ENCODE assay signal across 8 cellular contexts in the genomic region with DNA sequence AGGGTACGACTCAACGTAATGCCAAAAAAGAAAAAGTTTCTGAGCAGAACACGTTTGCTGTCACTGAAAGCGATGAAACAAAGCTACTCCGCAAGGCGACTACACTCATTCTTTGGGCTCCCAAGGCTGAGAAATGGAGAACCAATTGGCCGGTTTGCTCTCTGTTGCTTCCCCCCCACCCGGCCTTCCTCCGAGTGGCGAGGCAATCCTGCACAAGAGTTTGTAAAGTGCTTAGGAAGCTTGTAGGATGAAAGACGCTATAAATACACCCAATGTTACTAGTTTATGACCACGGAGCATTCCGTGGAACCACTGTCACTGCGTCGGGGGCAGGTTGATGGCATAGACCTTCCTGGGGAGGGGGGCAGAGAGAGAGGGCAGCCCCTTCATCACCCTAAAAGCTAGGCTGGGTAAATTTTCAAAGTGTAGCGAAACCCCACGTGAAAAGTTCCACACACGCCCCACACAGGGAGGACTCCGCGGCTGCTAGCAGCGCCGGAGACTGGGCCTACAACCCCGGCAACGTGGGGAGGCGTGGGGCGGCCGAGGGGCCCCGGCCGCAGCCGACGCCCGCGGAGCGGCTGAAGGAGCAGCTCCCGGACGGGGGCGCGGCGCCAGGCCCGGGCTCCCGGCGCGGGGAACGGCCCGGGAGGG. TPM values are rescaled to one million over a fixed set of nuclear protein-coding genes. Genes with fewer than 3 reads are reported as not detected.
A peak's percentile ranks its signal among the peaks of the same experiment; 100 is the strongest.
DNase-seq lines count a peak whose midpoint lies in the region; ATAC-seq and TF ChIP-seq lines count a peak whose summit lies in the region.

No MANE protein-coding gene starts in this region.

- H3K27ac Mint-ChIP-seq in activated CD4-positive, alpha-beta T cell treated with anti-CD3 and anti-CD28 coated beads, Interleukin-2, amount 10 ng/mL, durations not matched to agents 24 days and 14 days = peak overlapping the region; percentile 91
- peak overlapping the region; percentile 98 for H3K27ac Mint-ChIP-seq in endothelial cell (ENCODE audit: unreplicated experiment)

- H3K27ac ChIP-seq in tibial artery = peak overlapping the region; percentile 92 to 93

- no peaks in the 10 kb centered on the region for H3K9me3 Mint-ChIP-seq in activated CD4-positive, alpha-beta T cell treated with anti-CD3 and anti-CD28 coated beads, Interleukin-2, amount 10 ng/mL, durations not matched to agents 24 days and 14 days
- H3K9me3 Mint-ChIP-seq in endothelial cell (ENCODE audit: unreplicated experiment) = no peaks in the 10 kb centered on the region

- ATAC-seq in GM19328 (IDR thresholded peaks at IDR 0.05; ENCODE audit: unreplicated experiment) = peak; percentile 0

- intact Hi-C loops in activated CD4-positive, alpha-beta T cell treated with anti-CD3 and anti-CD28 coated beads, Interleukin-2, amount 10 ng/mL, durations not matched to agents 24 days and 14 days (cut with micrococcal nuclease) = loop anchor here (2.0 to 10.0 kb wide), 3 partner anchors 19 to 341 kb away; no protein-coding TSS in a partner anchor
- intact Hi-C loops in tibial artery (cut with DNase I; ENCODE audit: low total_unique reads) = no loop called here

- peaks cover 38% of the 10 kb centered on the region for H3K4me1 Mint-ChIP-seq in activated CD4-positive, alpha-beta T cell treated with anti-CD3 and anti-CD28 coated beads, Interleukin-2, amount 10 ng/mL, durations not matched to agents 24 days and 14 days
- H3K4me1 Mint-ChIP-seq in endothelial cell (ENCODE audit: unreplicated experiment) = peaks cover 58% of the 10 kb centered on the region

- H3K4me1 ChIP-seq in BE2C (peaks cover 7% of the 10 kb centered on the region; the same call in 1 of the 2 replicates), mononuclear cell (ENCODE audit: insufficient read depth, low read length) (peaks cover 42% of the 10 kb centered on the region), tibial artery (peaks cover 0 to 46% (median 23%) of the 10 kb centered on the region in 4 donors)

- H3K36me3 Mint-ChIP-seq in activated CD4-positive, alpha-beta T cell treated with anti-CD3 and anti-CD28 coated beads, Interleukin-2, amount 10 ng/mL, durations not matched to agents 24 days and 14 days (ENCODE audit: low read depth) = peaks cover 28% of the 10 kb centered on the region
- H3K36me3 Mint-ChIP-seq in endothelial cell (ENCODE audit: low read depth, unreplicated experiment) = peaks cover 18% of the 10 kb centered on the region

- H3K4me3 ChIP-seq in BE2C (ENCODE audit: low read depth, low read length) (peak overlapping the region; percentile 88), mononuclear cell (ENCODE audit: low read length) (peak overlapping the region; percentile 85), tibial artery (peak overlapping the region; percentile 86)

- DNase-seq in BE2C = peak; percentile 37
- DNase-seq in HuH-7.5 (ENCODE audit: low spot score) = peak; percentile 11
- peak; percentile 74 for DNase-seq in activated CD4-positive, alpha-beta T cell treated with anti-CD3 and anti-CD28 coated beads, Interleukin-2, amount 10 ng/mL, durations not matched to agents 24 days and 14 days
- peak; percentile 27 for DNase-seq in endothelial cell (ENCODE audit: low spot score)
- peak in 1 of 2 donors; percentile 38 for DNase-seq in tibial artery
- DNase-seq in NCI-H187 treated with DMSO at 0.1 percent for 48 hours (lab: John Stamatoyannopoulos, UW) = no peak

- H3K27me3 ChIP-seq in BE2C (no peaks in the 10 kb centered on the region), mononuclear cell (ENCODE audit: insufficient read depth, low read length) (no peaks in the 10 kb centered on the region), tibial artery (no peaks in the 10 kb centered on the region)

- TF ChIP-seq CTCF in BE2C (IDR thresholded peaks at IDR 0.05; ENCODE audit: low read depth, low read length) (no peak), endothelial cell (IDR thresholded peaks at IDR 0.05; ENCODE audit: unreplicated experiment) (no peak), tibial artery (IDR thresholded peaks at IDR 0.05) (no peak)

- H3K36me3 ChIP-seq in BE2C (peaks cover 3% of the 10 kb centered on the region), tibial artery (no peaks in the 10 kb centered on the region)

- no peaks in the 10 kb centered on the region for H3K9me3 ChIP-seq in BE2C
- no peaks in the 10 kb centered on the region for H3K9me3 ChIP-seq in mononuclear cell (ENCODE audit: low read depth, low read length)
- no peaks in the 10 kb centered on the region for H3K9me3 ChIP-seq in tibial artery

- H3K4me3 Mint-ChIP-seq in activated CD4-positive, alpha-beta T cell treated with anti-CD3 and anti-CD28 coated beads, Interleukin-2, amount 10 ng/mL, durations not matched to agents 24 days and 14 days = peak overlapping the region; percentile 98
- peak overlapping the region; percentile 100 for H3K4me3 Mint-ChIP-seq in endothelial cell (ENCODE audit: unreplicated experiment)

- no peaks in the 10 kb centered on the region for H3K27me3 Mint-ChIP-seq in activated CD4-positive, alpha-beta T cell treated with anti-CD3 and anti-CD28 coated beads, Interleukin-2, amount 10 ng/mL, durations not matched to agents 24 days and 14 days
- H3K27me3 Mint-ChIP-seq in endothelial cell (ENCODE audit: unreplicated experiment) = peaks cover 15% of the 10 kb centered on the region

RNA-seq across cellular contexts. Expression of a gene that starts 0.9 kb away (rescaled TPM):
- 67.9 TPM for polyA plus RNA-seq in BE2C (2012; ENCODE audit: insufficient read depth, insufficient read length, low read depth)
- total RNA-seq in activated CD4-positive, alpha-beta T cell treated with anti-CD3 and anti-CD28 coated beads, Interleukin-2, amount 10 ng/mL, durations not matched to agents 24 days and 14 days = 92.6 and 97.3 TPM in 2 replicates
- total RNA-seq in endothelial cell (ENCODE audit: unreplicated experiment) = 138 TPM
- total RNA-seq in mononuclear cell = 108 TPM
